ENCODE assay signal across 15 cellular contexts in the genomic region with DNA sequence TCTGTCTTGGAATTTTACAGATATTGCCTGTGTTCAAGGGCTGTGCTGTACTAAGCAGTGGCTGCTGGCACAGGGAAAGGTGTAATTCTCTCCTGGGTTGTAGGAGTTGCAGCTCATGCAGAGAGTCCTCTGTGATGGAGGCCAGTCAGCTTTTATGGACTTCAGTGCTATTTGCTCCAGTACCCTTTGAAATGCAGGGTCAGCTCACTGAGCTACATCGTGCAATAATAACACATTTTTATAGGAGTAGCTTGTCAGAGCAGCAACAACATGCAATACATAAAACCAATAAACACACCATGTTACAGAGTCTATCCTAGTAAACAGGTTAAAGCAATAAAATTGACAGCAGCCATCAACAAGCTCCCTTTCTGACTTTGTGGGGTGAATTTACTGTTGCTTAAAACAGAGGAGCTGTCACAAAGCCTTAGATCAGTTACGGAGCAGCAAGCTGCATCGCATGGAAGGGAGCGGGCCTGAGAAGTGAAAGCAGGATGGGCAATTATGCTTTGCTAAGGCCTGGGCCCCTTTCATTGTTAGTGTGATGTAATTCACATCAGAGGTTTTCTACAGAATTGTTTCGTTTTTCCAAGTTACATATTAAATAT. TPM values are rescaled to one million over a fixed set of nuclear protein-coding genes. Genes with fewer than 3 reads are reported as not detected.
"Had no signal": no experiment of that assay in that cellular context is flagged by ENCODE, and none has a peak within 500 bp of the region (broad histone marks: within the 10 kb centered on the region; RNA-seq: fewer than 3 reads in every experiment).

No MANE protein-coding gene starts in this region.

- ATAC-seq: activated T-cell treated with anti-CD3 and anti-CD28 coated beads, Interleukin-2, amount 50 U/mL, for 4 hours; esophagus mucosa; left lobe of liver; naive thymus-derived CD8-positive, alpha-beta T cell; psoas muscle had no signal

- H3K27me3 Mint-ChIP-seq: naive thymus-derived CD8-positive, alpha-beta T cell had no signal

- H3K4me3 Mint-ChIP-seq: activated T-cell treated with anti-CD3 and anti-CD28 coated beads, Interleukin-2, amount 50 U/mL, for 4 hours; naive thymus-derived CD8-positive, alpha-beta T cell had no signal

- H3K27ac ChIP-seq: psoas muscle, thoracic aorta, upper lobe of right lung had no signal

- H3K4me3 ChIP-seq: psoas muscle, thoracic aorta, upper lobe of right lung had no signal

- H3K27me3 ChIP-seq: upper lobe of right lung had no signal

- H3K9me3 ChIP-seq: psoas muscle had no signal

- H3K36me3 ChIP-seq: thoracic aorta, upper lobe of right lung had no signal

- H3K4me1 ChIP-seq: psoas muscle had no signal

- DNase-seq: activated CD4-positive, alpha-beta T cell treated with anti-CD3 and anti-CD28 coated beads, Interleukin-2, amount 50 U/mL, for 48 hours; activated gamma-delta T cell; activated T-cell treated with anti-CD3 and anti-CD28 coated beads, Interleukin-2, amount 50 U/mL, for 4 hours; caudate nucleus; naive thymus-derived CD8-positive, alpha-beta T cell; psoas muscle; stimulated activated CD4-positive, alpha-beta T cell treated with anti-CD3 and anti-CD28 coated beads, Interleukin-1b, Interleukin-23, amount 100 ng/mL, for 48 hours; SW 1271; T-helper 9 cell; upper lobe of right lung had no signal

RNA-seq across cellular contexts. Expression of a gene that starts 16.8 kb away (rescaled TPM):
- total RNA-seq: osteocyte, SK-MEL-5 had no signal
